Comparison of ENCODE assay signal across 22 cellular contexts in the genomic region with DNA sequence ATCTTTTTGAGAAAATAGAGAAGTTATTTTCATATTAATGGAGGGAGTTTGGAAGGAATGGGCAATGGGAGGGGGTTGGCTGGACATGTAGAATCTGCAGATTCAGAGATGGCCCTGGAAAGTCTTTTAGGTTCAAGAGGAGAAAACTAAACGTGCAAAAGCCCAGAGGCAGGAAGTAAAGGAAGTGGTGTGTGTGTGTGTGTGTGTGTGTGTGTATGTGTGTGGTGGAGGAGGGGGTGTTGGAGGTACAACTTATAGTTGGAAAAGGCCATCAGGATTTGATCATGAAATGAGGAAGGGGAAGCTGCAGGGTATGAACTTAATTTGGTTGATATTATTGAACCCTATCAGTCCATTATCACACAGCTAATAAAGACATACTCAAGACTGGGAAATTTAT.
"Had no signal": no experiment of that assay in that cellular context is flagged by ENCODE, and none has a peak within 500 bp of the region (broad histone marks: within the 10 kb centered on the region; RNA-seq: fewer than 3 reads in every experiment).

No MANE protein-coding gene starts in this region.

- H3K27me3 ChIP-seq: esophagus squamous epithelium, gastroesophageal sphincter, right lobe of liver, tibial artery, upper lobe of right lung, vagina had no signal

- H3K4me3 Mint-ChIP-seq: nephron; stimulated activated effector memory CD8-positive, alpha-beta T cell treated with anti-CD3 and anti-CD28 coated beads, Interleukin-12 subunit alpha, Interleukin-12 subunit beta, amount 100 ng/mL, for 72 hours; stimulated activated naive CD8-positive, alpha-beta T cell treated with anti-CD3 and anti-CD28 coated beads, Interleukin-15, Interleukin-2, amounts not matched to agents 100 ng/mL and 50 ng/mL, for 24 hours had no signal

- H3K27ac Mint-ChIP-seq: nephron; stimulated activated effector memory CD8-positive, alpha-beta T cell treated with anti-CD3 and anti-CD28 coated beads, Interleukin-12 subunit alpha, Interleukin-12 subunit beta, amount 100 ng/mL, for 72 hours; stimulated activated naive CD8-positive, alpha-beta T cell treated with anti-CD3 and anti-CD28 coated beads, Interleukin-15, Interleukin-2, amounts not matched to agents 100 ng/mL and 50 ng/mL, for 24 hours had no signal

- H3K9me3 Mint-ChIP-seq: nephron had no signal

- H3K4me3 ChIP-seq: esophagus squamous epithelium, gastroesophageal sphincter, lung, psoas muscle, right lobe of liver, tibial artery, upper lobe of right lung, vagina had no signal

- DNase-seq: dermis blood vessel endothelial cell; esophagus squamous epithelium; foreskin fibroblast; glutamatergic neuron; kidney; left colon; left ventricle myocardium superior; mesenchymal stem cell; midbrain; psoas muscle; retina; right lobe of liver; stimulated activated CD4-positive, alpha-beta T cell treated with anti-CD3 and anti-CD28 coated beads, Interleukin-4, amount 100 ng/mL, for 1 hour; stimulated activated CD8-positive, alpha-beta memory T cell treated with anti-CD3 and anti-CD28 coated beads, Interleukin-4, amount 100 ng/mL, for 48 hours; tibial artery; upper lobe of right lung had no signal

- H3K36me3 Mint-ChIP-seq: stimulated activated effector memory CD8-positive, alpha-beta T cell treated with anti-CD3 and anti-CD28 coated beads, Interleukin-12 subunit alpha, Interleukin-12 subunit beta, amount 100 ng/mL, for 72 hours had no signal

- ATAC-seq: gastroesophageal sphincter; left colon; left ventricle myocardium superior; psoas muscle; right lobe of liver; stimulated activated effector memory CD8-positive, alpha-beta T cell treated with anti-CD3 and anti-CD28 coated beads, Interleukin-12 subunit alpha, Interleukin-12 subunit beta, amount 100 ng/mL, for 72 hours; upper lobe of right lung had no signal

- H3K9me3 ChIP-seq: esophagus squamous epithelium, gastroesophageal sphincter, psoas muscle, right lobe of liver, tibial artery, upper lobe of right lung, vagina had no signal

- H3K36me3 ChIP-seq: esophagus squamous epithelium, gastroesophageal sphincter, right lobe of liver, tibial artery, upper lobe of right lung, vagina had no signal

- H3K27ac ChIP-seq: esophagus squamous epithelium, gastroesophageal sphincter, psoas muscle, right lobe of liver, tibial artery, upper lobe of right lung, vagina had no signal
